In genomic region chr12:66500841-66501240, GRCh38 we compare ENCODE assay signal across 14 cellular contexts.
DNase-seq lines count a peak whose midpoint lies in the region; ATAC-seq and FAIRE-seq lines count a peak whose summit lies in the region.
"Had no signal": no experiment of that assay in that cellular context is flagged by ENCODE, and none has a peak within 500 bp of the region (broad histone marks: within the 10 kb centered on the region; RNA-seq: fewer than 3 reads in every experiment).

No MANE protein-coding gene starts in this region.

- ATAC-seq in GM19397 (IDR thresholded peaks at IDR 0.05; ENCODE audit: unreplicated experiment) = peak; percentile 75
- ATAC-seq in HG02840 (IDR thresholded peaks at IDR 0.05; ENCODE audit: low FRiP score, unreplicated experiment) = peak; percentile 69
- ATAC-seq in HG03521 (IDR thresholded peaks at IDR 0.05; ENCODE audit: unreplicated experiment) = peak; percentile 98
- ATAC-seq: CD8-positive, alpha-beta T cell; gastroesophageal sphincter had no signal

- peak; percentile 38 for FAIRE-seq in GM18507 (lab: Jason Lieb, UNC)

- no peak for DNase-seq in GM18507 (ENCODE audit: extremely low spot score, insufficient read length, low read depth)
- DNase-seq in NCI-H748 (lab: John Stamatoyannopoulos, UW; ENCODE audit: unreplicated experiment) = no peak
- DNase-seq in NCI-H2171 (lab: John Stamatoyannopoulos, UW) = no peak
- DNase-seq in activated naive CD4-positive, alpha-beta T cell treated with Interleukin-2 at 50 U/mL for 16 hours = no peak
- no peak for DNase-seq in NAMALWA (ENCODE audit: low spot score)
- DNase-seq: activated CD4-positive, alpha-beta T cell treated with anti-CD3 and anti-CD28 coated beads, Interleukin-2, amount 10 ng/mL, durations not matched to agents 24 days and 14 days; CD8-positive, alpha-beta T cell; NK-92 treated with Interleukin-12 subunit alpha and Interleukin-12 subunit beta, amount 100 ng/mL, for 24 hours; stimulated activated CD4-positive, alpha-beta T cell treated with anti-CD3 and anti-CD28 coated beads, Interleukin-4, amount 100 ng/mL, for 4 hours; SW 1271 had no signal
